In the genomic region with DNA sequence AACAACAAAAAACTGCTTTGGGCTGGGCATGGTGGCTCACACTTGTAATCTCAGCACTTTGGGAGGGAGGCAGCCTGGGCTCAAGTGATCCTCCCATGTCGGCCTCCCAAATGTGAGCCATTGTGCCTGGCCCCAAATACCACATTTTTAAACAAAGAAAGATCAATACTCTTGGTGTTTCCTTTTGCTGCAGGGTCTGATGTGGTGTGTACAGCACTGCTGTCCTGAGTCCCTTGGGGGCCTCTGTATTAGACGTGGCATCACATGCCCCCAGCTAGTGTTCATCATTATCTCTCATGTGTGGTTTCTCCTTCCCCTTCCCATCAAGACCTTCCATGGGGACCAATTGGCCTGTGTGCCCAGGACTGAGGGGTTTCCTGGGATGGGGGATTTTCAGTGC, we compare ENCODE assay signal across 29 cellular contexts. TPM values are rescaled to one million over a fixed set of nuclear protein-coding genes. Genes with fewer than 3 reads are reported as not detected.
DNase-seq lines count a peak whose midpoint lies in the region; ATAC-seq, FAIRE-seq and TF ChIP-seq lines count a peak whose summit lies in the region.
"Had no signal": no experiment of that assay in that cellular context is flagged by ENCODE, and none has a peak within 500 bp of the region (broad histone marks: within the 10 kb centered on the region; RNA-seq: fewer than 3 reads in every experiment).

No MANE protein-coding gene starts in this region.

- no peak overlapping the region for H3K4me3 Mint-ChIP-seq in activated CD4-positive, alpha-beta T cell treated with anti-CD3 and anti-CD28 coated beads, Interleukin-2, amount 10 ng/mL, durations not matched to agents 7 days and 5 days
- H3K4me3 Mint-ChIP-seq in activated CD4-positive, alpha-beta T cell treated with anti-CD3 and anti-CD28 coated beads for 36 hours: no peak overlapping the region
- H3K4me3 Mint-ChIP-seq in progenitor cell of endocrine pancreas (ENCODE audit: low read depth) (no peak overlapping the region), nephron progenitor cell (no peak overlapping the region)
- H3K4me3 Mint-ChIP-seq: CD4-positive, CD25-positive, alpha-beta regulatory T cell had no signal

- H3K27ac ChIP-seq in KMS-11: peak overlapping the region; percentile 95
- no peak overlapping the region for H3K27ac ChIP-seq in kidney (ENCODE audit: low read depth in 2 of 2, low read length in 2 of 2)
- no peak overlapping the region for H3K27ac ChIP-seq in PC-3 (ENCODE audit: low read length)
- H3K27ac ChIP-seq: HL-60, thoracic aorta, uterus had no signal

- peak overlapping the region; percentile 22; the same call in 1 of the 2 replicates for H3K9ac ChIP-seq in KMS-11
- H3K9ac ChIP-seq in kidney (ENCODE audit: low read length in 2 of 2): no peak overlapping the region
- no peak overlapping the region for H3K9ac ChIP-seq in PC-3 (ENCODE audit: low read length)

- H3K9me2 ChIP-seq in PC-3 (replicated peaks; ENCODE audit: low read length): no peaks in the 10 kb centered on the region

- H3K36me3 ChIP-seq in KMS-11 (ENCODE audit: insufficient read depth): no peaks in the 10 kb centered on the region
- no peaks in the 10 kb centered on the region for H3K36me3 ChIP-seq in kidney (ENCODE audit: control insufficient read depth in 1 of 2, insufficient read depth in 2 of 2, low read length in 2 of 2)
- no peaks in the 10 kb centered on the region for H3K36me3 ChIP-seq in PC-3 (ENCODE audit: low read depth, low read length)
- H3K36me3 ChIP-seq: thoracic aorta, uterus had no signal

- H3F3A ChIP-seq in PC-3 (ENCODE audit: low read length, unreplicated experiment): no peaks in the 10 kb centered on the region

- FAIRE-seq in kidney (lab: Jason Lieb, UNC): no peak
- FAIRE-seq: GM18507, islet of Langerhans had no signal

- POLR2A ChIA-PET in activated CD4-positive, alpha-beta T cell treated with anti-CD3 and anti-CD28 coated beads, Interleukin-2, amount 10 ng/mL, durations not matched to agents 7 days and 5 days (lab: Charles Lee): no interaction called here
- POLR2A ChIA-PET in activated CD4-positive, alpha-beta T cell treated with anti-CD3 and anti-CD28 coated beads for 36 hours (lab: Charles Lee): no interaction called here
- POLR2A ChIA-PET in PC-3 (lab: Charles Lee; ENCODE audit: unreplicated experiment): no interaction called here

- CTCF ChIA-PET in activated CD4-positive, alpha-beta T cell treated with anti-CD3 and anti-CD28 coated beads, Interleukin-2, amount 10 ng/mL, durations not matched to agents 7 days and 5 days (lab: Charles Lee): interaction anchor here (1.1 to 1.6 kb wide), 2 partner anchors 9 to 18 kb away, joined by 3 to 4 read pairs; no protein-coding TSS in a partner anchor
- CTCF ChIA-PET in activated CD4-positive, alpha-beta T cell treated with anti-CD3 and anti-CD28 coated beads for 36 hours (lab: Charles Lee): interaction anchor here (0.5 to 1.5 kb wide), 3 partner anchors 10 to 236 kb away, joined by 3 to 5 read pairs (median 3); no protein-coding TSS in a partner anchor
- CTCF ChIA-PET in PC-3 (lab: Charles Lee): no interaction called here

- H3K4me1 ChIP-seq in KMS-11 (ENCODE audit: low read depth, poor library complexity, severe bottlenecking) (peaks cover 100% of the 10 kb centered on the region), kidney (ENCODE audit: control insufficient read depth in 1 of 2, insufficient read depth in 1 of 2, low read depth in 1 of 2, low read length in 2 of 2) (peaks cover 24 to 25% of the 10 kb centered on the region in 2 donors), PC-3 (ENCODE audit: insufficient read depth, low read length) (peaks cover 19% of the 10 kb centered on the region)
- H3K4me1 ChIP-seq: uterus had no signal

- intact Hi-C loops in activated CD4-positive, alpha-beta T cell treated with anti-CD3 and anti-CD28 coated beads for 36 hours (cut with DNase I, micrococcal nuclease): no loop called here
- intact Hi-C loops in kidney (cut with DNase I): no loop called here
- intact Hi-C loops in PC-3 (cut with micrococcal nuclease): loop anchor here (5.0 kb wide), 1 partner anchor 39 kb away; no protein-coding TSS in a partner anchor

- no peaks in the 10 kb centered on the region for H3K9me3 Mint-ChIP-seq in activated CD4-positive, alpha-beta T cell treated with anti-CD3 and anti-CD28 coated beads, Interleukin-2, amount 10 ng/mL, durations not matched to agents 7 days and 5 days
- no peaks in the 10 kb centered on the region for H3K9me3 Mint-ChIP-seq in activated CD4-positive, alpha-beta T cell treated with anti-CD3 and anti-CD28 coated beads for 36 hours (ENCODE audit: low read depth)
- H3K9me3 Mint-ChIP-seq in progenitor cell of endocrine pancreas (ENCODE audit: low read depth) (no peaks in the 10 kb centered on the region), nephron progenitor cell (no peaks in the 10 kb centered on the region)
- H3K9me3 Mint-ChIP-seq: CD4-positive, CD25-positive, alpha-beta regulatory T cell had no signal

- H4K20me1 ChIP-seq in KMS-11 (ENCODE audit: insufficient read depth): no peaks in the 10 kb centered on the region
- no peaks in the 10 kb centered on the region for H4K20me1 ChIP-seq in PC-3 (ENCODE audit: low read length)

- no peak for DNase-seq in activated CD4-positive, alpha-beta T cell treated with anti-CD3 and anti-CD28 coated beads, Interleukin-2, amount 10 ng/mL, durations not matched to agents 7 days and 5 days
- DNase-seq in activated CD4-positive, alpha-beta T cell treated with anti-CD3 and anti-CD28 coated beads for 36 hours: no peak
- peak; percentile 4 for DNase-seq in kidney
- DNase-seq in progenitor cell of endocrine pancreas (ENCODE audit: low spot score, unreplicated experiment): no peak
- DNase-seq in nephron progenitor cell: no peak
- no peak for DNase-seq in PC-3
- no peak for DNase-seq in amygdala (lab: John Stamatoyannopoulos, UW)
- DNase-seq: activated gamma-delta T cell; activated T-cell treated with anti-CD3 and anti-CD28 coated beads, Interleukin-2, amount 50 U/mL, for 1 hour; CD4-positive, CD25-positive, alpha-beta regulatory T cell; cerebellar nuclear complex; H7; left ventricle myocardium superior; NCI-H146; NCI-H226; NCI-H69; retina; Right ventricle myocardium superior; stimulated activated naive CD8-positive, alpha-beta T cell treated with anti-CD3 and anti-CD28 coated beads, Interleukin-15, Interleukin-2, amounts not matched to agents 100 U/mL and 50 U/mL, for 24 hours; uterus had no signal

- H2AFZ ChIP-seq in KMS-11 (ENCODE audit: low read depth) (no peak overlapping the region), PC-3 (ENCODE audit: low read length) (no peak overlapping the region)

- H3K79me2 ChIP-seq in KMS-11 (ENCODE audit: insufficient read depth, low read depth) (peaks cover 3% of the 10 kb centered on the region; the same call in 1 of the 2 replicates), PC-3 (ENCODE audit: low read length) (no peaks in the 10 kb centered on the region)

- no peaks in the 10 kb centered on the region for H3K27me3 ChIP-seq in KMS-11 (ENCODE audit: insufficient read depth, low read depth)
- no peaks in the 10 kb centered on the region for H3K27me3 ChIP-seq in PC-3 (ENCODE audit: low read length)
- H3K27me3 ChIP-seq: uterus had no signal

- H3K27ac Mint-ChIP-seq in activated CD4-positive, alpha-beta T cell treated with anti-CD3 and anti-CD28 coated beads, Interleukin-2, amount 10 ng/mL, durations not matched to agents 7 days and 5 days: peak overlapping the region; percentile 31
- H3K27ac Mint-ChIP-seq in activated CD4-positive, alpha-beta T cell treated with anti-CD3 and anti-CD28 coated beads for 36 hours: no peak overlapping the region
- H3K27ac Mint-ChIP-seq in progenitor cell of endocrine pancreas: peak overlapping the region; percentile 76
- H3K27ac Mint-ChIP-seq in nephron progenitor cell: no peak overlapping the region

- H3K4me3 ChIP-seq in KMS-11 (IDR thresholded peaks at IDR 0.05; ENCODE audit: insufficient read depth, low read depth, low read length): no peak overlapping the region
- H3K4me3 ChIP-seq in kidney (ENCODE audit: low read length in 2 of 2): no peak overlapping the region
- no peak overlapping the region for H3K4me3 ChIP-seq in PC-3 (ENCODE audit: low read length)
- H3K4me3 ChIP-seq: smooth muscle cell, thoracic aorta, uterus had no signal

- peaks cover 71% of the 10 kb centered on the region for H3K4me1 Mint-ChIP-seq in activated CD4-positive, alpha-beta T cell treated with anti-CD3 and anti-CD28 coated beads, Interleukin-2, amount 10 ng/mL, durations not matched to agents 7 days and 5 days
- H3K4me1 Mint-ChIP-seq in activated CD4-positive, alpha-beta T cell treated with anti-CD3 and anti-CD28 coated beads for 36 hours: peaks cover 37% of the 10 kb centered on the region
- H3K4me1 Mint-ChIP-seq in progenitor cell of endocrine pancreas (ENCODE audit: low read depth) (peaks cover 55% of the 10 kb centered on the region), nephron progenitor cell (peaks cover 36% of the 10 kb centered on the region)

- peaks cover 59% of the 10 kb centered on the region for H3K36me3 Mint-ChIP-seq in activated CD4-positive, alpha-beta T cell treated with anti-CD3 and anti-CD28 coated beads, Interleukin-2, amount 10 ng/mL, durations not matched to agents 7 days and 5 days (ENCODE audit: low read depth)
- peaks cover 4% of the 10 kb centered on the region for H3K36me3 Mint-ChIP-seq in activated CD4-positive, alpha-beta T cell treated with anti-CD3 and anti-CD28 coated beads for 36 hours (ENCODE audit: low read depth)
- H3K36me3 Mint-ChIP-seq in progenitor cell of endocrine pancreas (ENCODE audit: insufficient read depth): no peaks in the 10 kb centered on the region
- peaks cover 5% of the 10 kb centered on the region for H3K36me3 Mint-ChIP-seq in nephron progenitor cell (ENCODE audit: low read depth)
- H3K36me3 Mint-ChIP-seq: CD4-positive, CD25-positive, alpha-beta regulatory T cell had no signal

- ATAC-seq in activated CD4-positive, alpha-beta T cell treated with anti-CD3 and anti-CD28 coated beads for 36 hours: no peak
- no peak for ATAC-seq in PC-3
- ATAC-seq: esophagus mucosa; left ventricle myocardium superior; Panc1; SK-N-SH treated with all-trans-retinoic acid at 6 μM for 48 hours; stimulated activated naive CD8-positive, alpha-beta T cell treated with anti-CD3 and anti-CD28 coated beads, Interleukin-15, Interleukin-2, amounts not matched to agents 100 U/mL and 50 U/mL, for 24 hours had no signal

- H3K9me3 ChIP-seq in kidney (ENCODE audit: control insufficient read depth in 1 of 2, low read length in 2 of 2) (no peaks in the 10 kb centered on the region), PC-3 (ENCODE audit: low read length) (no peaks in the 10 kb centered on the region)
- H3K9me3 ChIP-seq: thoracic aorta, uterus had no signal

- H3K27me3 Mint-ChIP-seq in activated CD4-positive, alpha-beta T cell treated with anti-CD3 and anti-CD28 coated beads, Interleukin-2, amount 10 ng/mL, durations not matched to agents 7 days and 5 days: no peaks in the 10 kb centered on the region
- H3K27me3 Mint-ChIP-seq in activated CD4-positive, alpha-beta T cell treated with anti-CD3 and anti-CD28 coated beads for 36 hours: no peaks in the 10 kb centered on the region
- H3K27me3 Mint-ChIP-seq in progenitor cell of endocrine pancreas: no peaks in the 10 kb centered on the region
- H3K27me3 Mint-ChIP-seq in nephron progenitor cell (ENCODE audit: low read depth, poor library complexity): no peaks in the 10 kb centered on the region
- H3K27me3 Mint-ChIP-seq: CD4-positive, CD25-positive, alpha-beta regulatory T cell had no signal

- TF ChIP-seq CTCF in KMS-11 (conservative IDR thresholded peaks at IDR 0.05; ENCODE audit: low read depth, low read length) (no peak), kidney (IDR thresholded peaks at IDR 0.05; ENCODE audit: borderline replicate concordance, extremely low read depth, insufficient read depth) (no peak), progenitor cell of endocrine pancreas (IDR thresholded peaks at IDR 0.05; ENCODE audit: unreplicated experiment) (no peak), nephron progenitor cell (IDR thresholded peaks at IDR 0.05) (no peak), PC-3 (conservative IDR thresholded peaks at IDR 0.05; ENCODE audit: low read depth, low read length) (no peak)

- BruUV-seq in PC-3 (replicated peaks; lab: Mats Ljungman, UMichigan): no TSS peak

- H3K4me2 ChIP-seq in KMS-11 (peak overlapping the region; percentile 96), PC-3 (ENCODE audit: low read length) (no peak overlapping the region)
- H3K4me2 ChIP-seq: smooth muscle cell had no signal

RNA-seq across cellular contexts. Expression of a gene that starts 20.5 kb away (rescaled TPM):
- total RNA-seq in activated CD4-positive, alpha-beta T cell treated with anti-CD3 and anti-CD28 coated beads, Interleukin-2, amount 10 ng/mL, durations not matched to agents 7 days and 5 days: 100 to 1,000 TPM; 159 to 184 TPM
- 100 to 1,000 TPM in 1 of 2 experiments, 10 to 100 TPM in 1; 88.8 to 101 TPM for total RNA-seq in activated CD4-positive, alpha-beta T cell treated with anti-CD3 and anti-CD28 coated beads for 36 hours
- 220 TPM for total RNA-seq in kidney
- polyA plus RNA-seq in kidney (ENCODE audit: insufficient read depth, low read depth, low replicate concordance): 114 TPM
- 126 and 130 TPM in 2 replicates for total RNA-seq in progenitor cell of endocrine pancreas
- total RNA-seq in PC-3 (2014; rRNA removed): 125 and 191 TPM in 2 replicates

RNA-seq across cellular contexts. Expression of a gene that starts 48.4 kb away (rescaled TPM):
- total RNA-seq in activated CD4-positive, alpha-beta T cell treated with anti-CD3 and anti-CD28 coated beads, Interleukin-2, amount 10 ng/mL, durations not matched to agents 7 days and 5 days: 10 to 100 TPM; 30.2 to 31.9 TPM
- total RNA-seq in activated CD4-positive, alpha-beta T cell treated with anti-CD3 and anti-CD28 coated beads for 36 hours: 10 to 100 TPM; 36.1 to 36.8 TPM
- 16.8 TPM for total RNA-seq in kidney
- polyA plus RNA-seq in kidney (ENCODE audit: insufficient read depth, low read depth, low replicate concordance): 8.7 TPM
- 39.9 and 40.4 TPM in 2 replicates for total RNA-seq in progenitor cell of endocrine pancreas
- total RNA-seq in PC-3 (2014; rRNA removed): 7.1 and 18.8 TPM in 2 replicates

Comparison
In these comparisons a context has a peak if more than half of its experiments do, and no peak if none do; other contexts are left out.
1. H3K27ac Mint-ChIP-seq: peak in activated CD4-positive, alpha-beta T cell treated with anti-CD3 and anti-CD28 coated beads, Interleukin-2, amount 10 ng/mL, durations not matched to agents 7 days and 5 days (single experiment) and progenitor cell of endocrine pancreas (single experiment); none in activated CD4-positive, alpha-beta T cell treated with anti-CD3 and anti-CD28 coated beads for 36 hours (single experiment) and nephron progenitor cell (single experiment).